Comparison of ENCODE assay signal across 29 cellular contexts in genomic region chr6:142648526-142648925, GRCh38.
"Had no signal": no experiment of that assay in that cellular context is flagged by ENCODE, and none has a peak within 500 bp of the region (broad histone marks: within the 10 kb centered on the region; RNA-seq: fewer than 3 reads in every experiment).

No MANE protein-coding gene starts in this region.

- H3K27me3 ChIP-seq: body of pancreas, breast epithelium, MG63, SJCRH30 had no signal

- ATAC-seq: activated naive CD4-positive, alpha-beta T cell treated with anti-CD3 and anti-CD28 coated beads, Interleukin-2, amount 50 U/mL, for 72 hours; activated T-cell treated with anti-CD3 and anti-CD28 coated beads, Interleukin-2, amount 50 U/mL, for 4 hours; body of pancreas; Panc1 had no signal

- H3K36me3 Mint-ChIP-seq: activated CD4-positive, alpha-beta memory T cell treated with anti-CD3 and anti-CD28 coated beads for 36 hours; activated naive CD4-positive, alpha-beta T cell treated with anti-CD3 and anti-CD28 coated beads, Interleukin-2, amount 50 U/mL, for 72 hours had no signal

- DNase-seq: activated B cell treated with CpG ODN at 0.5 μM for 24 hours; activated CD4-positive, alpha-beta memory T cell treated with anti-CD3 and anti-CD28 coated beads for 36 hours; activated CD4-positive, alpha-beta T cell treated with anti-CD3 and anti-CD28 coated beads for 4 hours; activated CD4-positive, alpha-beta T cell treated with anti-CD3 and anti-CD28 coated beads, Interleukin-2, amount 50 U/mL, for 1 hour; activated CD4-positive, CD25-positive, alpha-beta regulatory T cell treated with anti-CD3 and anti-CD28 coated beads, Interleukin-2, amount 50 U/mL, for 72 hours; activated CD8-positive, alpha-beta memory T cell treated with anti-CD3 and anti-CD28 coated beads, Interleukin-2, amount 50 U/mL, for 4 hours; activated gamma-delta T cell treated with Interleukin-2 at 50 U/mL for 16 hours; activated naive CD4-positive, alpha-beta T cell treated with anti-CD3 and anti-CD28 coated beads for 36 hours; activated T-cell treated with anti-CD3 and anti-CD28 coated beads for 4 hours; activated T-cell treated with anti-CD3 and anti-CD28 coated beads, Interleukin-2, amount 50 U/mL, for 4 hours; adrenal gland; body of pancreas; Karpas-422; MG63; NCI-H1048; NCI-H1436 treated with DMSO at 0.1 percent for 48 hours; NCI-H1694 treated with DMSO at 0.1 percent for 48 hours; NCI-H2029; NCI-H345; NCI-H524 treated with DMSO at 0.1 percent for 48 hours; SHP77; SJCRH30 had no signal

- H3K4me1 ChIP-seq: adrenal gland, breast epithelium, SJCRH30 had no signal

- H3K9me3 ChIP-seq: adrenal gland, body of pancreas, breast epithelium, MG63, SJCRH30 had no signal

- H3K9me3 Mint-ChIP-seq: activated B cell treated with CpG ODN at 0.5 μM for 24 hours; activated CD4-positive, alpha-beta memory T cell treated with anti-CD3 and anti-CD28 coated beads for 36 hours; activated naive CD4-positive, alpha-beta T cell treated with anti-CD3 and anti-CD28 coated beads for 36 hours; activated T-helper 1 cell treated with anti-CD3 and anti-CD28 coated beads, Interleukin-12 subunit alpha, Interleukin-12 subunit beta, Interleukin-2, Interleukin-4 antibody, amounts not matched to agents 30 ng/mL and 10 ng/mL and 1 ng/mL, durations not matched to agents 14 hours and 24 hours and 36 hours; T-helper 1 cell treated with Interleukin-12 subunit alpha and Interleukin-12 subunit beta and Interleukin-4 antibody, amounts not matched to agents 30 μg/mL and 1 μg/mL, for 36 hours; T-helper 2 cell treated with Interferon-gamma antibody and Interleukin-4, amounts not matched to agents 5 μg/mL and 100 μg/mL, for 36 hours had no signal

- H3K4me3 ChIP-seq: adrenal gland, body of pancreas, breast epithelium, MG63, SJCRH30, SK-N-MC had no signal

- H3K27ac Mint-ChIP-seq: activated B cell treated with CpG ODN at 0.5 μM for 24 hours; activated CD4-positive, alpha-beta memory T cell treated with anti-CD3 and anti-CD28 coated beads for 36 hours; activated naive CD4-positive, alpha-beta T cell treated with anti-CD3 and anti-CD28 coated beads for 36 hours; activated naive CD4-positive, alpha-beta T cell treated with anti-CD3 and anti-CD28 coated beads, Interleukin-2, amount 50 U/mL, for 72 hours; activated T-helper 1 cell treated with anti-CD3 and anti-CD28 coated beads, Interleukin-12 subunit alpha, Interleukin-12 subunit beta, Interleukin-2, Interleukin-4 antibody, amounts not matched to agents 30 ng/mL and 10 ng/mL and 1 ng/mL, durations not matched to agents 14 hours and 24 hours and 36 hours; T-helper 1 cell treated with Interleukin-12 subunit alpha and Interleukin-12 subunit beta and Interleukin-4 antibody, amounts not matched to agents 30 μg/mL and 1 μg/mL, for 36 hours; T-helper 2 cell treated with Interferon-gamma antibody and Interleukin-4, amounts not matched to agents 5 μg/mL and 100 μg/mL, for 36 hours had no signal

- H3K4me1 Mint-ChIP-seq: activated B cell treated with CpG ODN at 0.5 μM for 24 hours had no signal

- H3K36me3 ChIP-seq: adrenal gland, breast epithelium, MG63, SJCRH30 had no signal

- H3K27ac ChIP-seq: adrenal gland, body of pancreas, breast epithelium, SJCRH30, SK-N-MC had no signal

- H3K4me3 Mint-ChIP-seq: activated B cell treated with CpG ODN at 0.5 μM for 24 hours; activated CD4-positive, alpha-beta memory T cell treated with anti-CD3 and anti-CD28 coated beads for 36 hours; activated naive CD4-positive, alpha-beta T cell treated with anti-CD3 and anti-CD28 coated beads for 36 hours; activated T-cell treated with anti-CD3 and anti-CD28 coated beads, Interleukin-2, amount 50 U/mL, for 4 hours; activated T-helper 1 cell treated with anti-CD3 and anti-CD28 coated beads, Interleukin-12 subunit alpha, Interleukin-12 subunit beta, Interleukin-2, Interleukin-4 antibody, amounts not matched to agents 30 ng/mL and 10 ng/mL and 1 ng/mL, durations not matched to agents 14 hours and 24 hours and 36 hours; T-helper 1 cell treated with Interleukin-12 subunit alpha and Interleukin-12 subunit beta and Interleukin-4 antibody, amounts not matched to agents 30 μg/mL and 1 μg/mL, for 36 hours; T-helper 2 cell treated with Interferon-gamma antibody and Interleukin-4, amounts not matched to agents 5 μg/mL and 100 μg/mL, for 36 hours had no signal
